ENCODE assay signal across 10 cellular contexts in the genomic region with DNA sequence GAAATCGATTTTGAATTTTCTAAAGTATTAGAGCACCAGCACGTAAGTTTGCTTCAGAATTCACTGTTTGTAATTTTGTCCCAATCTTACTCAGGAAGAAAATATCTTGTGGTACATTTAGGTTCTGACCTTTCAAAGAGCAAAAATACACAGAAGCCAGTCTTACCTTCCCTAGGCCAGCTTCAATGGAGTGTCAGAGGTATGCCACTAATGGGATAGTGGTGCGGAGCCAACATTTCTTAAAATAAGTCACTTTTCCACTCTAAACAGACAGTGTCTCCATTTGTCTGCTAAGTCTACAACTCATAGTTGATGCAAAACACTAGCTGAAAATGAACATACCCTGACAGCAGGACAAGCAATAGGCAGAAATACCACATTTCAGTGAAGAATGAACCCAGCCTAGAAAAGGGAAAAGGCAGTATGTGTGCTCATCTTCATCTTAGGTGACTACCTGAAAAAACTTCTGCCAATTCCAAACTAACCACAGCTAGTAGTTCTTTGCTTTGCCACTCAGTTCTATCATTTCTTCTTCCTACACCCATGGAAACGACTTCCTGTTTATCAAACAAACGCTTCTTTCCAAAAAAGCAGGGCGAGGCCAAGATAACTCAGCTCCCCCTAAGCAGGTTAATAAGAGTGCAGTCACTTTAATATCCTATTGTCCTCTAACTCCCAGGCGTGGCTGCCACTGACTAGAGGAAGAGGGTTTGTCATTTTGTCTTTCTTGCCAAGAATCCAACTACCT.
DNase-seq lines count a peak whose midpoint lies in the region; ATAC-seq, FAIRE-seq and TF ChIP-seq lines count a peak whose summit lies in the region.
"Had no signal": no experiment of that assay in that cellular context is flagged by ENCODE, and none has a peak within 500 bp of the region (broad histone marks: within the 10 kb centered on the region; RNA-seq: fewer than 3 reads in every experiment).

No MANE protein-coding gene starts in this region.

- H3K4me3 ChIP-seq in keratinocyte (ENCODE audit: control insufficient read depth in 2 of 3, extremely low read depth in 1 of 3, insufficient read depth in 2 of 3, low read depth in 1 of 3, low read length in 3 of 3) = peak overlapping the region in 1 of 3 experiments; percentile 11
- no peak overlapping the region for H3K4me3 ChIP-seq in vagina

- H4K20me1 ChIP-seq in keratinocyte (ENCODE audit: control insufficient read depth, extremely low read depth, insufficient read depth, low read length) = no peaks in the 10 kb centered on the region

- H3K27me3 ChIP-seq in keratinocyte (ENCODE audit: control insufficient read depth, extremely low read depth, insufficient read depth, low read length) (no peaks in the 10 kb centered on the region), vagina (no peaks in the 10 kb centered on the region)

- H3K9me3 Mint-ChIP-seq in activated CD8-positive, alpha-beta T cell treated with anti-CD3 and anti-CD28 coated beads, Interleukin-2, amount 10 ng/mL, durations not matched to agents 7 days and 5 days (ENCODE audit: insufficient read depth) = peaks cover 5% of the 10 kb centered on the region

- CTCF ChIA-PET in activated CD8-positive, alpha-beta T cell treated with anti-CD3 and anti-CD28 coated beads, Interleukin-2, amount 10 ng/mL, durations not matched to agents 7 days and 5 days (lab: Charles Lee) = interaction anchor here (0.8 to 3.0 kb wide), 7 partner anchors 26 to 164 kb away, joined by 3 to 10 read pairs (median 4); partner anchors contain the start of gene APOA5

- TF ChIP-seq CTCF in keratinocyte (optimal IDR thresholded peaks at IDR 0.05 in 1 of 3, IDR thresholded peaks at IDR 0.05 in 1 of 3, conservative IDR thresholded peaks at IDR 0.05 in 1 of 3; ENCODE audit: extremely low read depth in 1 of 3, insufficient read depth in 2 of 3, low read length in 3 of 3) (no peak), vagina (IDR thresholded peaks at IDR 0.05) (no peak)

- no peaks in the 10 kb centered on the region for H3K9me3 ChIP-seq in keratinocyte (ENCODE audit: control insufficient read depth, low read depth, low read length)
- H3K9me3 ChIP-seq in vagina = no peaks in the 10 kb centered on the region

- peak overlapping the region; percentile 80 for H3K4me3 Mint-ChIP-seq in activated CD8-positive, alpha-beta T cell treated with anti-CD3 and anti-CD28 coated beads, Interleukin-2, amount 10 ng/mL, durations not matched to agents 7 days and 5 days

- peak; percentile 19 for DNase-seq in stimulated activated CD4-positive, alpha-beta T cell treated with anti-CD3 and anti-CD28 coated beads, Interleukin-15, amount 100 ng/mL, for 24 hours
- DNase-seq in stimulated activated CD4-positive, alpha-beta T cell treated with anti-CD3 and anti-CD28 coated beads, Interleukin-4, amount 100 ng/mL, for 4 hours = no peak
- peak; percentile 49 for DNase-seq in activated CD8-positive, alpha-beta T cell treated with anti-CD3 and anti-CD28 coated beads, Interleukin-2, amount 10 ng/mL, durations not matched to agents 7 days and 5 days
- DNase-seq in keratinocyte (ENCODE audit: low read depth, low spot score) = peak; percentile 13
- no peak for DNase-seq in vagina (ENCODE audit: extremely low spot score in 2 of 2)
- no peak for DNase-seq in NCI-H524 (lab: John Stamatoyannopoulos, UW)
- no peak for DNase-seq in NCI-H774 (lab: John Stamatoyannopoulos, UW)
- no peak for DNase-seq in GM19238 (ENCODE audit: insufficient read length, low spot score)
- DNase-seq: GDM1 had no signal

- intact Hi-C loops in vagina (cut with DNase I) = no loop called here

- H3K4me1 ChIP-seq in keratinocyte (ENCODE audit: control insufficient read depth, extremely low read depth, insufficient read depth, low read length) (peaks cover 30% of the 10 kb centered on the region), vagina (peaks cover 35% of the 10 kb centered on the region)

- no peak for TF ChIP-seq POLR2A in vagina (IDR thresholded peaks at IDR 0.05)

- H3K9me1 ChIP-seq in keratinocyte (ENCODE audit: control insufficient read depth, extremely low read depth, insufficient read depth, low read length) = no peaks in the 10 kb centered on the region

- POLR2A ChIA-PET in activated CD8-positive, alpha-beta T cell treated with anti-CD3 and anti-CD28 coated beads, Interleukin-2, amount 10 ng/mL, durations not matched to agents 7 days and 5 days (lab: Charles Lee) = interaction anchor here (0.6 to 2.1 kb wide), 4 partner anchors 16 to 201 kb away, joined by 3 to 7 read pairs (median 5); no protein-coding TSS in a partner anchor

- peak; percentile 59 for ATAC-seq in activated CD8-positive, alpha-beta T cell treated with anti-CD3 and anti-CD28 coated beads, Interleukin-2, amount 10 ng/mL, durations not matched to agents 7 days and 5 days
- ATAC-seq: Panc1 had no signal

- no peak overlapping the region for H2AFZ ChIP-seq in keratinocyte (ENCODE audit: control insufficient read depth, low read length)

- peaks cover 63% of the 10 kb centered on the region for H3K4me1 Mint-ChIP-seq in activated CD8-positive, alpha-beta T cell treated with anti-CD3 and anti-CD28 coated beads, Interleukin-2, amount 10 ng/mL, durations not matched to agents 7 days and 5 days (ENCODE audit: low read depth)

- peak overlapping the region; percentile 44 for H3K4me2 ChIP-seq in keratinocyte (ENCODE audit: control insufficient read depth, extremely low read depth, insufficient read depth, low read depth, low read length)

- H3K27ac Mint-ChIP-seq in activated CD8-positive, alpha-beta T cell treated with anti-CD3 and anti-CD28 coated beads, Interleukin-2, amount 10 ng/mL, durations not matched to agents 7 days and 5 days = peak overlapping the region; percentile 89

- H3K36me3 Mint-ChIP-seq in activated CD8-positive, alpha-beta T cell treated with anti-CD3 and anti-CD28 coated beads, Interleukin-2, amount 10 ng/mL, durations not matched to agents 7 days and 5 days (ENCODE audit: low read depth) = peaks cover 24% of the 10 kb centered on the region

- H3K36me3 ChIP-seq in keratinocyte (ENCODE audit: control insufficient read depth in 2 of 2, extremely low read depth in 1 of 2, insufficient read depth in 2 of 2, low read length in 2 of 2) (peaks cover 0 to 4% of the 10 kb centered on the region in 2 experiments), vagina (peaks cover 0 to 4% of the 10 kb centered on the region in 2 donors)

- no peak overlapping the region for H3K9ac ChIP-seq in keratinocyte (ENCODE audit: control insufficient read depth, extremely low read depth, insufficient read depth, low read length)

- dilution Hi-C loops in keratinocyte (cut with MboI; ENCODE audit: extremely low pct_ligation_motif_present, low sequenced_read_pairs) = no loop called here

- H3K27ac ChIP-seq in keratinocyte (ENCODE audit: control insufficient read depth, insufficient read depth, low read length) = peak overlapping the region; percentile 51
- peak overlapping the region; percentile 34 for H3K27ac ChIP-seq in vagina

- FAIRE-seq in keratinocyte (lab: Jason Lieb, UNC) = no peak

- no peaks in the 10 kb centered on the region for H3K79me2 ChIP-seq in keratinocyte (ENCODE audit: control insufficient read depth, insufficient read depth, low read length)

- no peaks in the 10 kb centered on the region for H3K27me3 Mint-ChIP-seq in activated CD8-positive, alpha-beta T cell treated with anti-CD3 and anti-CD28 coated beads, Interleukin-2, amount 10 ng/mL, durations not matched to agents 7 days and 5 days (ENCODE audit: low read depth)

Comparison
In these comparisons a context has a peak if more than half of its experiments do, and no peak if none do; other contexts are left out.
1. DNase-seq: peak in stimulated activated CD4-positive, alpha-beta T cell treated with anti-CD3 and anti-CD28 coated beads, Interleukin-15, amount 100 ng/mL, for 24 hours (single experiment), activated CD8-positive, alpha-beta T cell treated with anti-CD3 and anti-CD28 coated beads, Interleukin-2, amount 10 ng/mL, durations not matched to agents 7 days and 5 days (single experiment) and keratinocyte (single experiment); none in stimulated activated CD4-positive, alpha-beta T cell treated with anti-CD3 and anti-CD28 coated beads, Interleukin-4, amount 100 ng/mL, for 4 hours (0 of 2), vagina (0 of 2), NCI-H524 (0 of 2), NCI-H774 (single experiment) and GM19238 (single experiment).